Comparison of ENCODE assay signal across 11 cellular contexts in genomic region chr11:9210922-9211320, GRCh38. TPM values are rescaled to one million over a fixed set of nuclear protein-coding genes. Genes with fewer than 3 reads are reported as not detected.
DNase-seq lines count a peak whose midpoint lies in the region; ATAC-seq and TF ChIP-seq lines count a peak whose summit lies in the region.
"Had no signal": no experiment of that assay in that cellular context is flagged by ENCODE, and none has a peak within 500 bp of the region (broad histone marks: within the 10 kb centered on the region; RNA-seq: fewer than 3 reads in every experiment).

No MANE protein-coding gene starts in this region.

- no peak overlapping the region for H3K27ac ChIP-seq in PC-3 (ENCODE audit: low read length)
- H3K27ac ChIP-seq: stomach had no signal

- H3K9me3 ChIP-seq in PC-3 (ENCODE audit: low read length): no peaks in the 10 kb centered on the region
- H3K9me3 ChIP-seq: stomach had no signal

- peaks cover 18% of the 10 kb centered on the region for H3K4me1 ChIP-seq in PC-3 (ENCODE audit: insufficient read depth, low read length)

- TF ChIP-seq CTCF in GM12864 (IDR thresholded peaks at IDR 0.05; ENCODE audit: low read depth, low read length, missing control alignments) (no peak), PC-3 (conservative IDR thresholded peaks at IDR 0.05; ENCODE audit: low read depth, low read length) (no peak)

- no peak overlapping the region for H3K4me2 ChIP-seq in PC-3 (ENCODE audit: low read length)

- H3K27me3 ChIP-seq in PC-3 (ENCODE audit: low read length): no peaks in the 10 kb centered on the region
- H3K27me3 ChIP-seq: stomach had no signal

- no peaks in the 10 kb centered on the region for H3K36me3 ChIP-seq in PC-3 (ENCODE audit: low read depth, low read length)

- no peak overlapping the region for H3K9ac ChIP-seq in PC-3 (ENCODE audit: low read length)

- no peak overlapping the region for H3K4me3 ChIP-seq in GM12864 (ENCODE audit: low read depth, low read length)
- H3K4me3 ChIP-seq in PC-3 (ENCODE audit: low read length): no peak overlapping the region
- H3K4me3 ChIP-seq: stomach had no signal

- CTCF ChIA-PET in PC-3 (lab: Charles Lee): no interaction called here

- intact Hi-C loops in PC-3 (cut with micrococcal nuclease): no loop called here
- intact Hi-C loops in posterior cingulate gyrus (cut with DNase I): no loop called here

- DNase-seq in GM12864 (ENCODE audit: low read depth) (peak; percentile 33), PC-3 (peak; percentile 6), iris pigment epithelial cell (ENCODE audit: low read depth) (peak; percentile 53), DMS153 (lab: John Stamatoyannopoulos, UW) (no peak), posterior cingulate gyrus (no peak)
- no peak for DNase-seq in activated effector memory CD4-positive, alpha-beta T cell treated with anti-CD3 and anti-CD28 coated beads, Interleukin-2, amount 50 U/mL, for 16 hours
- DNase-seq: DMS53, KBM-7, NCI-H526, stomach had no signal

- ATAC-seq in GM21786 (IDR thresholded peaks at IDR 0.05; ENCODE audit: unreplicated experiment): peak; percentile 35
- ATAC-seq in PC-3: no peak

- no peak overlapping the region for H2AFZ ChIP-seq in PC-3 (ENCODE audit: low read length)

- POLR2A ChIA-PET in PC-3 (lab: Charles Lee; ENCODE audit: unreplicated experiment): no interaction called here

- H4K20me1 ChIP-seq in PC-3 (ENCODE audit: low read length): no peaks in the 10 kb centered on the region

- H3K9me2 ChIP-seq in PC-3 (replicated peaks; ENCODE audit: low read length): no peaks in the 10 kb centered on the region

- H3F3A ChIP-seq in PC-3 (ENCODE audit: low read length, unreplicated experiment): no peaks in the 10 kb centered on the region

- H3K79me2 ChIP-seq in PC-3 (ENCODE audit: low read length): peaks cover 54% of the 10 kb centered on the region

- no TSS peak for BruUV-seq in PC-3 (replicated peaks; lab: Mats Ljungman, UMichigan)

RNA-seq across cellular contexts. Expression of gene DENND5A, which starts 54.2 kb away (rescaled TPM):
- total RNA-seq in PC-3 (2014; rRNA removed): 37.7 and 46.9 TPM in 2 replicates

Comparison
In these comparisons a context has a peak if more than half of its experiments do, and no peak if none do; other contexts are left out.
1. DNase-seq: peak in GM12864 (single experiment), PC-3 (single experiment) and iris pigment epithelial cell (single experiment); none in DMS153 (single experiment), posterior cingulate gyrus (0 of 10) and activated effector memory CD4-positive, alpha-beta T cell treated with anti-CD3 and anti-CD28 coated beads, Interleukin-2, amount 50 U/mL, for 16 hours (single experiment).